In the genomic region with DNA sequence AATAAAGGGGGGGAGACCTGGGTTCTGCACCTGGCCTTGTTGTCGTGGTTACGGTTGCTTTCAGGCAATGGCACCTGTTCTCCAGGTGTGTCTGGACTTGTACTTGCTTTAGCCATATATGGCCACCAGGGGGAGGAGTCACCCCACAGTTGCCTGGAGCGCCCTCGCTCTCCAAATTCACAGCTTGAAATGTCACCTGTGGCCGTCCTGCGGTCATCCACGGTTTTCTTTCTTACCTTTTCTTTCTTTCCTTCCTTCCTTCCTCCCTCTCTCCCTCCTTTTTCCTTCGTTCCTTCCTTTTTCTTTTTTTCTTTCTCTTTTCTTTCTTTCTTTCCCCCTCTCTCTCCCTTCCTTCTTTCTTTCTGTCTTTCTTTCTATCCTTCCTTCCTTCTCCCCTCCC, we compare ENCODE assay signal across 8 cellular contexts.
DNase-seq lines count a peak whose midpoint lies in the region; ATAC-seq and TF ChIP-seq lines count a peak whose summit lies in the region.

No MANE protein-coding gene starts in this region.

- no peak overlapping the region for H3K4me3 Mint-ChIP-seq in stimulated activated naive CD8-positive, alpha-beta T cell treated with anti-CD3 and anti-CD28 coated beads, Interleukin-15, amount 100 ng/mL, for 72 hours

- H3K9me3 Mint-ChIP-seq in stimulated activated naive CD8-positive, alpha-beta T cell treated with anti-CD3 and anti-CD28 coated beads, Interleukin-15, amount 100 ng/mL, for 72 hours, result no peaks in the 10 kb centered on the region

- H3K27ac ChIP-seq in lower lobe of right lung, result no peak overlapping the region

- no peak overlapping the region for H3K4me3 ChIP-seq in lower lobe of right lung

- ATAC-seq in GM21619 (IDR thresholded peaks at IDR 0.05; ENCODE audit: unreplicated experiment) (peak; percentile 78), lower lobe of right lung (peak; percentile 89 to 90), sciatic nerve (no peak)
- ATAC-seq in stimulated activated naive CD8-positive, alpha-beta T cell treated with anti-CD3 and anti-CD28 coated beads, Interleukin-15, amount 100 ng/mL, for 72 hours, result peak; percentile 67

- no peaks in the 10 kb centered on the region for H3K4me1 ChIP-seq in lower lobe of right lung

- peak; percentile 6 for DNase-seq in DMS114 treated with DMSO at 0.1 percent for 48 hours (lab: John Stamatoyannopoulos, UW; ENCODE audit: unreplicated experiment)
- peak; percentile 93 for DNase-seq in NCI-H1105 treated with DMSO at 0.1 percent for 48 hours (lab: John Stamatoyannopoulos, UW)
- DNase-seq in T-helper 9 cell, result peak; percentile 51
- DNase-seq in T47D (ENCODE audit: low read depth in 1 of 2, low spot score in 1 of 2), result peak; percentile 37 to 90
- peak; percentile 64 for DNase-seq in lower lobe of right lung
- peak; percentile 58 for DNase-seq in stimulated activated naive CD8-positive, alpha-beta T cell treated with anti-CD3 and anti-CD28 coated beads, Interleukin-15, amount 100 ng/mL, for 72 hours
- DNase-seq in sciatic nerve (ENCODE audit: low spot score), result no peak

- H3K27ac Mint-ChIP-seq in stimulated activated naive CD8-positive, alpha-beta T cell treated with anti-CD3 and anti-CD28 coated beads, Interleukin-15, amount 100 ng/mL, for 72 hours, result no peak overlapping the region

- intact Hi-C loops in lower lobe of right lung (cut with DNase I), result no loop called here
- intact Hi-C loops in sciatic nerve (cut with DNase I), result no loop called here

- no peaks in the 10 kb centered on the region for H3K27me3 ChIP-seq in lower lobe of right lung (ENCODE audit: low read depth)

- peak; percentile 60 for TF ChIP-seq CTCF in lower lobe of right lung (IDR thresholded peaks at IDR 0.05)

- no peaks in the 10 kb centered on the region for H3K27me3 Mint-ChIP-seq in stimulated activated naive CD8-positive, alpha-beta T cell treated with anti-CD3 and anti-CD28 coated beads, Interleukin-15, amount 100 ng/mL, for 72 hours

- in situ Hi-C loops in T47D (cut with HindIII; ENCODE audit: low pct_unique_long_range_greater_than_20kb, low sequenced_read_pairs), result no loop called here

- H3K4me1 Mint-ChIP-seq in stimulated activated naive CD8-positive, alpha-beta T cell treated with anti-CD3 and anti-CD28 coated beads, Interleukin-15, amount 100 ng/mL, for 72 hours, result peaks cover 7% of the 10 kb centered on the region

- H3K36me3 ChIP-seq in lower lobe of right lung, result no peaks in the 10 kb centered on the region

- no peaks in the 10 kb centered on the region for H3K9me3 ChIP-seq in lower lobe of right lung
